20 cellular contexts compared by ENCODE assay signal in genomic region chr4:168639914-168640313, GRCh38.
DNase-seq lines count a peak whose midpoint lies in the region; ATAC-seq and TF ChIP-seq lines count a peak whose summit lies in the region.
"Had no signal": no experiment of that assay in that cellular context is flagged by ENCODE, and none has a peak within 500 bp of the region (broad histone marks: within the 10 kb centered on the region; RNA-seq: fewer than 3 reads in every experiment).

No MANE protein-coding gene starts in this region.

- no peaks in the 10 kb centered on the region for H3K27me3 ChIP-seq in thyroid gland
- H3K27me3 ChIP-seq in vagina: no peaks in the 10 kb centered on the region
- H3K27me3 ChIP-seq: SJSA1 had no signal

- H3K27ac Mint-ChIP-seq in chondrocyte (ENCODE audit: unreplicated experiment): peak overlapping the region; percentile 96
- peak overlapping the region; percentile 99 for H3K27ac Mint-ChIP-seq in osteocyte (ENCODE audit: unreplicated experiment)
- H3K27ac Mint-ChIP-seq in stimulated activated naive B cell treated with anti-CD40 and anti-IgM and Interleukin-4, amounts not matched to agents 10 μg/mL and 1 μg/mL and 100 μg/mL, for 72 hours: no peak overlapping the region
- H3K27ac Mint-ChIP-seq: B cell; CD4-positive, CD25-positive, alpha-beta regulatory T cell had no signal

- no peaks in the 10 kb centered on the region for H3K36me3 ChIP-seq in thyroid gland
- no peaks in the 10 kb centered on the region for H3K36me3 ChIP-seq in vagina

- 86 to 90% methylated on average over 8 of the region's 8 CpGs for WGBS in thyroid gland, 2 donors

- intact Hi-C loops in left ventricle myocardium superior (cut with micrococcal nuclease) (no loop called here), thyroid gland (cut with DNase I) (loop anchor here (10.0 kb wide), 1 partner anchor 55 kb away; no protein-coding TSS in a partner anchor), vagina (cut with DNase I) (loop anchor here (10.0 kb wide), 1 partner anchor 195 kb away; no protein-coding TSS in a partner anchor)

- DNase-seq in chondrocyte (ENCODE audit: low spot score): no peak
- DNase-seq in left ventricle myocardium superior: peak; percentile 43
- DNase-seq in osteocyte (ENCODE audit: extremely low spot score, unreplicated experiment): no peak
- no peak for DNase-seq in thyroid gland
- DNase-seq in AG20443 (ENCODE audit: low spot score): no peak
- no peak for DNase-seq in vagina (ENCODE audit: extremely low spot score in 2 of 2)
- no peak for DNase-seq in stimulated activated naive B cell treated with anti-CD40 and anti-IgM and Interleukin-4, amounts not matched to agents 10 μg/mL and 1 μg/mL and 100 μg/mL, for 72 hours
- DNase-seq: Caco-2; CD4-positive, CD25-positive, alpha-beta regulatory T cell; EL; H9; Kasumi-1; NCI-H1417; NCI-H2029; NCI-H2171 treated with DMSO at 0.1 percent for 48 hours; NCI-H774; PC-3 had no signal

- no peaks in the 10 kb centered on the region for H3K9me3 Mint-ChIP-seq in chondrocyte (ENCODE audit: low read depth)
- peaks cover 6% of the 10 kb centered on the region for H3K9me3 Mint-ChIP-seq in osteocyte (ENCODE audit: unreplicated experiment)
- H3K9me3 Mint-ChIP-seq in stimulated activated naive B cell treated with anti-CD40 and anti-IgM and Interleukin-4, amounts not matched to agents 10 μg/mL and 1 μg/mL and 100 μg/mL, for 72 hours: peaks cover 0 to 2% of the 10 kb centered on the region in 2 donors
- H3K9me3 Mint-ChIP-seq: H9 had no signal

- H3K36me3 Mint-ChIP-seq in chondrocyte (ENCODE audit: low read depth) (peaks cover 6% of the 10 kb centered on the region), osteocyte (ENCODE audit: unreplicated experiment) (peaks cover 10% of the 10 kb centered on the region)
- no peaks in the 10 kb centered on the region for H3K36me3 Mint-ChIP-seq in stimulated activated naive B cell treated with anti-CD40 and anti-IgM and Interleukin-4, amounts not matched to agents 10 μg/mL and 1 μg/mL and 100 μg/mL, for 72 hours
- H3K36me3 Mint-ChIP-seq: CD4-positive, CD25-positive, alpha-beta regulatory T cell had no signal

- no peak for TF ChIP-seq POLR2A in thyroid gland (IDR thresholded peaks at IDR 0.05)
- TF ChIP-seq POLR2A in vagina (IDR thresholded peaks at IDR 0.05): no peak

- H3K27ac ChIP-seq in thyroid gland (peak overlapping the region; percentile 89 to 95 (median 90)), vagina (no peak overlapping the region)
- H3K27ac ChIP-seq: RWPE1, SJSA1 had no signal

- H3K4me3 Mint-ChIP-seq in chondrocyte (ENCODE audit: unreplicated experiment): no peak overlapping the region
- H3K4me3 Mint-ChIP-seq in osteocyte (ENCODE audit: unreplicated experiment): no peak overlapping the region
- no peak overlapping the region for H3K4me3 Mint-ChIP-seq in stimulated activated naive B cell treated with anti-CD40 and anti-IgM and Interleukin-4, amounts not matched to agents 10 μg/mL and 1 μg/mL and 100 μg/mL, for 72 hours
- H3K4me3 Mint-ChIP-seq: B cell; CD4-positive, CD25-positive, alpha-beta regulatory T cell; H9 had no signal

- H3K9me3 ChIP-seq in thyroid gland (no peaks in the 10 kb centered on the region), vagina (no peaks in the 10 kb centered on the region)
- H3K9me3 ChIP-seq: Caco-2, SJSA1 had no signal

- no peaks in the 10 kb centered on the region for H3K27me3 Mint-ChIP-seq in chondrocyte (ENCODE audit: low read depth)
- H3K27me3 Mint-ChIP-seq in osteocyte (ENCODE audit: unreplicated experiment): no peaks in the 10 kb centered on the region
- H3K27me3 Mint-ChIP-seq in stimulated activated naive B cell treated with anti-CD40 and anti-IgM and Interleukin-4, amounts not matched to agents 10 μg/mL and 1 μg/mL and 100 μg/mL, for 72 hours: peaks cover 18 to 26% of the 10 kb centered on the region in 2 donors
- H3K27me3 Mint-ChIP-seq: CD4-positive, CD25-positive, alpha-beta regulatory T cell had no signal

- H3K4me1 ChIP-seq in thyroid gland: peaks cover 85 to 87% of the 10 kb centered on the region in 2 donors
- H3K4me1 ChIP-seq in vagina: peaks cover 33% of the 10 kb centered on the region
- H3K4me1 ChIP-seq: Caco-2 had no signal

- no peak overlapping the region for H3K4me3 ChIP-seq in thyroid gland (replicated peaks in 1 of 3)
- no peak overlapping the region for H3K4me3 ChIP-seq in vagina
- H3K4me3 ChIP-seq: SJSA1 had no signal

- peaks cover 100% of the 10 kb centered on the region for H3K4me1 Mint-ChIP-seq in chondrocyte (ENCODE audit: low read depth)
- peaks cover 91% of the 10 kb centered on the region for H3K4me1 Mint-ChIP-seq in osteocyte (ENCODE audit: unreplicated experiment)
- H3K4me1 Mint-ChIP-seq in stimulated activated naive B cell treated with anti-CD40 and anti-IgM and Interleukin-4, amounts not matched to agents 10 μg/mL and 1 μg/mL and 100 μg/mL, for 72 hours: no peaks in the 10 kb centered on the region
- H3K4me1 Mint-ChIP-seq: B cell; CD4-positive, CD25-positive, alpha-beta regulatory T cell had no signal

- TF ChIP-seq CTCF in chondrocyte (IDR thresholded peaks at IDR 0.05) (no peak), osteocyte (IDR thresholded peaks at IDR 0.05) (no peak), thyroid gland (IDR thresholded peaks at IDR 0.05) (no peak), vagina (IDR thresholded peaks at IDR 0.05) (no peak)

- ATAC-seq in left ventricle myocardium superior: peak; percentile 9
- no peak for ATAC-seq in stimulated activated naive B cell treated with anti-CD40 and anti-IgM and Interleukin-4, amounts not matched to agents 10 μg/mL and 1 μg/mL and 100 μg/mL, for 72 hours (replicated peaks)
- ATAC-seq: PC-3 had no signal
